ENCODE assay signal across 33 cellular contexts in the genomic region with DNA sequence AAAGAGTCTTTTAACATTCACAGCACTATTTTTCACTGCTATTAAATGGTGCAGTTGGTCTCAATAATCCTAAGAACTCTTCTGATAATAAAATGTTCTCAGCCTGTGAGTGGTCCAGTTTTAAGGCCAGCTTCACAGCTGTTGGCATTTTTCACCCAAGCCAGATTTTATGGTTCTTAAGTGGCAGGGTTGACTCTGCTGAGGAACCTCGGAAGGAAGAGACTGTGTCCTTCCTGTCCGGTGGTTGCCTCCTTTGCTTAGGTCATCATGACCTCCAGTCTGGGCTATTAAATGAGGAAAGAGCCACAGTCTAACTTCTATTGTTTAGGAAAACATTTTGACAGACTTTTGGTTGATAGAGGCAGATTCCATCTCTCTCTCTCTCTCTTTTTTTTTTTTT.
"Had no signal": no experiment of that assay in that cellular context is flagged by ENCODE, and none has a peak within 500 bp of the region (broad histone marks: within the 10 kb centered on the region; RNA-seq: fewer than 3 reads in every experiment).

No MANE protein-coding gene starts in this region.

- H3K9me3 ChIP-seq: ascending aorta had no signal

- H3K27ac ChIP-seq: ascending aorta, cardiac muscle cell, WERI-Rb-1 had no signal

- DNase-seq: activated CD4-positive, alpha-beta memory T cell treated with anti-CD3 and anti-CD28 coated beads, Interleukin-2, amount 10 ng/mL, durations not matched to agents 7 days and 5 days; activated CD4-positive, alpha-beta T cell treated with anti-CD3 and anti-CD28 coated beads for 1 hour; activated CD4-positive, alpha-beta T cell treated with anti-CD3 and anti-CD28 coated beads for 36 hours; activated CD4-positive, alpha-beta T cell treated with anti-CD3 and anti-CD28 coated beads for 48 hours; activated CD4-positive, alpha-beta T cell treated with anti-CD3 and anti-CD28 coated beads, Interleukin-2, amount 10 ng/mL, durations not matched to agents 7 days and 5 days; activated CD4-positive, alpha-beta T cell treated with anti-CD3 and anti-CD28 coated beads, Interleukin-2, amount 50 U/mL, for 48 hours; activated CD4-positive, CD25-positive, alpha-beta regulatory T cell; activated CD8-positive, alpha-beta memory T cell treated with anti-CD3 and anti-CD28 coated beads for 24 hours; activated CD8-positive, alpha-beta memory T cell treated with anti-CD3 and anti-CD28 coated beads, Interleukin-2, amount 10 ng/mL, durations not matched to agents 7 days and 5 days; activated CD8-positive, alpha-beta memory T cell treated with anti-CD3 and anti-CD28 coated beads, Interleukin-2, amount 50 U/mL, for 48 hours; activated CD8-positive, alpha-beta T cell treated with anti-CD3 and anti-CD28 coated beads, Interleukin-2, amount 10 ng/mL, durations not matched to agents 7 days and 5 days; activated effector memory CD4-positive, alpha-beta T cell treated with anti-CD3 and anti-CD28 coated beads, Interleukin-2, amount 50 U/mL, for 16 hours; activated gamma-delta T cell treated with Interleukin-2 at 50 U/mL for 16 hours; activated naive CD4-positive, alpha-beta T cell; activated naive CD4-positive, alpha-beta T cell treated with anti-CD3 and anti-CD28 coated beads for 36 hours; activated naive CD4-positive, alpha-beta T cell treated with anti-CD3 and anti-CD28 coated beads, Interleukin-2, amount 50 U/mL, for 16 hours; activated naive CD8-positive, alpha-beta T cell treated with anti-CD3 and anti-CD28 coated beads for 36 hours; activated T-cell treated with anti-CD3 and anti-CD28 coated beads, Interleukin-2, amount 50 U/mL, for 4 hours; activated T-cell treated with anti-CD3 and anti-CD28 coated beads, Interleukin-2, amount 50 U/mL, for 72 hours; amygdala; anterior cingulate cortex; central memory CD4-positive, alpha-beta T cell; T-cell; T-helper 17 cell; T-helper 9 cell; WERI-Rb-1 had no signal

- H3K36me3 ChIP-seq: ascending aorta, cardiac muscle cell, WERI-Rb-1 had no signal

- H3K27me3 ChIP-seq: ascending aorta, cardiac muscle cell had no signal

- H3K4me3 ChIP-seq: ascending aorta, cardiac muscle cell had no signal

- FAIRE-seq: bronchial epithelial cell had no signal

- ATAC-seq: activated CD4-positive, alpha-beta T cell treated with anti-CD3 and anti-CD28 coated beads for 36 hours; activated CD4-positive, CD25-positive, alpha-beta regulatory T cell treated with anti-CD3 and anti-CD28 coated beads, Interleukin-2, amount 50 U/mL, for 24 hours; activated CD8-positive, alpha-beta memory T cell treated with anti-CD3 and anti-CD28 coated beads, Interleukin-2, amount 10 ng/mL, durations not matched to agents 7 days and 5 days; activated CD8-positive, alpha-beta T cell treated with anti-CD3 and anti-CD28 coated beads, Interleukin-2, amount 10 ng/mL, durations not matched to agents 7 days and 5 days; activated naive CD4-positive, alpha-beta T cell treated with anti-CD3 and anti-CD28 coated beads, Interleukin-2, amount 50 U/mL, for 72 hours; activated T-cell treated with anti-CD3 and anti-CD28 coated beads, Interleukin-2, amount 50 U/mL, for 4 hours; activated T-cell treated with anti-CD3 and anti-CD28 coated beads, Interleukin-2, amount 50 U/mL, for 72 hours; activated T-helper 17 cell treated with anti-CD3 and anti-CD28 coated beads, Interleukin-2, amount 50 U/mL, for 72 hours; T-cell; T-helper 17 cell; WTC11 had no signal
